In genomic region chr7:28126047-28127041, GRCh38 we compare ENCODE assay signal across 20 cellular contexts. TPM values are rescaled to one million over a fixed set of nuclear protein-coding genes. Genes with fewer than 3 reads are reported as not detected.
DNase-seq lines count a peak whose midpoint lies in the region; ATAC-seq, FAIRE-seq and TF ChIP-seq lines count a peak whose summit lies in the region.
"Had no signal": no experiment of that assay in that cellular context is flagged by ENCODE, and none has a peak within 500 bp of the region (broad histone marks: within the 10 kb centered on the region; RNA-seq: fewer than 3 reads in every experiment).

No MANE protein-coding gene starts in this region.

- H3K27me3 ChIP-seq in aorta (ENCODE audit: control insufficient read depth in 1 of 2, insufficient read depth in 2 of 2, low read length in 1 of 2) = no peaks in the 10 kb centered on the region

- H3K4me1 Mint-ChIP-seq in central memory CD8-positive, alpha-beta T cell = peaks cover 66% of the 10 kb centered on the region
- H3K4me1 Mint-ChIP-seq in naive B cell = peaks cover 62 to 88% (median 87%) of the 10 kb centered on the region in 3 donors

- intact Hi-C loops in Right ventricle myocardium superior (cut with DNase I) = no loop called here
- intact Hi-C loops in cardiac septum (cut with DNase I) = loop anchor here (10.0 kb wide), 1 partner anchor 148 kb away; no protein-coding TSS in a partner anchor
- intact Hi-C loops in aorta (cut with DNase I) = no loop called here
- intact Hi-C loops in kidney (cut with DNase I) = no loop called here

- H3K4me3 Mint-ChIP-seq in central memory CD8-positive, alpha-beta T cell = no peak overlapping the region
- peak overlapping the region in 3 of 8 donors; percentile 3 to 22 (median 18) for H3K4me3 Mint-ChIP-seq in naive B cell
- H3K4me3 Mint-ChIP-seq: endodermal cell had no signal

- no peak overlapping the region for H3K4me3 ChIP-seq in aorta (ENCODE audit: low read length in 2 of 2)
- no peak overlapping the region for H3K4me3 ChIP-seq in kidney (ENCODE audit: low read length in 2 of 2)
- H3K4me3 ChIP-seq: psoas muscle had no signal

- H3K36me3 ChIP-seq in aorta (ENCODE audit: control insufficient read depth in 1 of 2, insufficient read depth in 2 of 2, low read length in 1 of 2) (no peaks in the 10 kb centered on the region), kidney (ENCODE audit: control insufficient read depth in 1 of 2, insufficient read depth in 2 of 2, low read length in 2 of 2) (no peaks in the 10 kb centered on the region)

- H3K4me1 ChIP-seq in aorta (ENCODE audit: control insufficient read depth in 1 of 2, insufficient read depth in 2 of 2, low read length in 2 of 2) (peaks cover 0 to 3% of the 10 kb centered on the region in 2 donors), kidney (ENCODE audit: control insufficient read depth in 1 of 2, insufficient read depth in 1 of 2, low read depth in 1 of 2, low read length in 2 of 2) (no peaks in the 10 kb centered on the region)

- DNase-seq in Right ventricle myocardium superior = no peak
- DNase-seq in cardiac septum (ENCODE audit: low spot score) = no peak
- DNase-seq in central memory CD8-positive, alpha-beta T cell (ENCODE audit: low spot score in 2 of 2) = no peak
- no peak for DNase-seq in naive B cell
- no peak for DNase-seq in aorta
- DNase-seq in kidney = no peak
- DNase-seq: ACHN; activated CD8-positive, alpha-beta memory T cell treated with anti-CD3 and anti-CD28 coated beads for 24 hours; activated naive CD4-positive, alpha-beta T cell; caudate nucleus; COR-L47; endodermal cell; left colon; NCI-H2081 treated with DMSO at 0.1 percent for 48 hours; psoas muscle had no signal

- no peaks in the 10 kb centered on the region for H3K9me3 Mint-ChIP-seq in central memory CD8-positive, alpha-beta T cell
- H3K9me3 Mint-ChIP-seq in naive B cell = no peaks in the 10 kb centered on the region
- H3K9me3 Mint-ChIP-seq: endodermal cell had no signal

- no peaks in the 10 kb centered on the region for H3K27me3 Mint-ChIP-seq in central memory CD8-positive, alpha-beta T cell
- no peaks in the 10 kb centered on the region for H3K27me3 Mint-ChIP-seq in naive B cell

- H3K9me3 ChIP-seq in aorta (ENCODE audit: control insufficient read depth, low read length) (no peaks in the 10 kb centered on the region), kidney (ENCODE audit: control insufficient read depth in 1 of 2, low read length in 2 of 2) (no peaks in the 10 kb centered on the region)
- H3K9me3 ChIP-seq: psoas muscle had no signal

- no peak overlapping the region for H3K9ac ChIP-seq in kidney (ENCODE audit: low read length in 2 of 2)

- WGBS in aorta, 2 donors = 89 to 93% methylated on average over 6 of the region's 6 CpGs

- H3K27ac ChIP-seq in aorta (ENCODE audit: low read depth in 1 of 2, low read length in 2 of 2) (no peak overlapping the region), kidney (ENCODE audit: low read depth in 2 of 2, low read length in 2 of 2) (no peak overlapping the region)
- H3K27ac ChIP-seq: psoas muscle, VCaP had no signal

- peak overlapping the region; percentile 6 for H3K27ac Mint-ChIP-seq in central memory CD8-positive, alpha-beta T cell (ENCODE audit: low read depth)
- peak overlapping the region in 5 of 6 donors; percentile 62 to 91 (median 75) for H3K27ac Mint-ChIP-seq in naive B cell
- H3K27ac Mint-ChIP-seq: endodermal cell had no signal

- ATAC-seq in Right ventricle myocardium superior (ENCODE audit: poor library complexity) = peak; percentile 19
- no peak for ATAC-seq in central memory CD8-positive, alpha-beta T cell (replicated peaks; ENCODE audit: extremely low read depth, poor library complexity, severe bottlenecking)
- no peak for ATAC-seq in naive B cell (ENCODE audit: low read depth in 2 of 2)
- peak; percentile 62 for ATAC-seq in aorta (ENCODE audit: low FRiP score)
- no peak for ATAC-seq in HG03354 (IDR thresholded peaks at IDR 0.05; ENCODE audit: poor library complexity, severe bottlenecking, unreplicated experiment)
- no peak for ATAC-seq in GM21515 (IDR thresholded peaks at IDR 0.05; ENCODE audit: unreplicated experiment)
- ATAC-seq: left colon, Panc1 had no signal

- H3K36me3 Mint-ChIP-seq in central memory CD8-positive, alpha-beta T cell (ENCODE audit: insufficient read depth) = peaks cover 2% of the 10 kb centered on the region
- peaks cover 12 to 15% of the 10 kb centered on the region in 2 donors for H3K36me3 Mint-ChIP-seq in naive B cell

- no peak for FAIRE-seq in kidney (lab: Jason Lieb, UNC)

- TF ChIP-seq CTCF in kidney (IDR thresholded peaks at IDR 0.05; ENCODE audit: borderline replicate concordance, extremely low read depth, insufficient read depth) = no peak

RNA-seq across cellular contexts. Expression of gene JAZF1, which starts 54.3 kb away (rescaled TPM):
- 22.1 TPM for total RNA-seq in Right ventricle myocardium superior
- total RNA-seq in cardiac septum = 42.5 TPM
- polyA plus RNA-seq in naive B cell (ENCODE audit: low read depth in 6 of 6) = 10 to 100 TPM; 25.4 to 37.7 (median 28.3) TPM
- 10 to 100 TPM; 23.8 to 38.8 TPM for total RNA-seq in aorta
- polyA plus RNA-seq in aorta = 10 to 100 TPM; 13.5 to 18.8 TPM
- total RNA-seq in kidney = 13.1 TPM
- 5.7 TPM for polyA plus RNA-seq in kidney (ENCODE audit: insufficient read depth, low read depth, low replicate concordance)
- total RNA-seq: G401 had no signal

Comparison
In these comparisons a context has a peak if more than half of its experiments do, and no peak if none do; other contexts are left out.
1. ATAC-seq: peak in Right ventricle myocardium superior (single experiment) and aorta (single experiment); none in central memory CD8-positive, alpha-beta T cell (single experiment), naive B cell (0 of 2), HG03354 (single experiment) and GM21515 (single experiment).